Comparison of ENCODE assay signal across 8 cellular contexts in the genomic region with DNA sequence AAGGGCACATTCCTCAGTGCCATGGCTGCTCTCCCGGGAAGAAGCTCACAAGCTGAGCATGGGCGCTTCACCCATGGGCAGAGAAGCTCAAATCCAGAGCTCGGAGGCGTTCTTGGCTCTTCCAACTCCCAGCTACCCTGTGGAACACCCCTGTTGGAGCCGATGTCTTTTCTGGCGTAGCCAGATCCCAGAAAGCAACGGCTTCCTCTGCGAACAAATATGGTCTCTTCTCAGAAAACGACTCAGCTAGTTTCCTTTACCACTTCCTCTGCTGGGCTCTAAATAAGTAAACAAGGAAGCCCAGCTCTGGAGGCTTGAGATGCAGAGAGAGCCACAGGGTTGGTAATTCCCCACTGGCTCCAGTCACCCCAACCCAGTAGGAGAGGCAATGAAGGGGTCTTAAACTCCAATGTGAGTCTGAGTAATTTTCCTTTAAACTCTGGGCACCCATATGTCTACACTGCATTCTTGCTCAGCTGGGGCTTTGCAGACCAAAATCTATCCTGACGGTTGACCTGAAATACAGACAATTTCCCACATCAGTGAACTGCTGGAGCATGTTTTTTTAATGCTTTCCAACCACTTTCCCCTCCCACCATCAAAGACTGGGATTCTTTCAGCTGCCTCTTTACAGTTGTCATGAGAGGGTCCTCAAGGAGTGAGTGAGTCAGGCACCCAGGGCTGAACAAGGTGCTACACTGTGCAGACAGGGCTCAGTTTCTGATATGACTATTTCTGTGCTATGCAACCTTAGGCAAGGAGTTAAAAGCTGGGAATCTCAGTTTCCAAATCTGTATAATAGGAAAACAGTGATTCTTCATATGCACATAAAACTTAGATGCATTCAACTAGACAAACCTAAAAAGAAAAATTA. TPM values are rescaled to one million over a fixed set of nuclear protein-coding genes. Genes with fewer than 3 reads are reported as not detected.
DNase-seq lines count a peak whose midpoint lies in the region; ATAC-seq and TF ChIP-seq lines count a peak whose summit lies in the region.

A gene (minus strand): TSS at position 189 of the 874 bp plus-strand sequence. CDS start 166 bp downstream, at position 23.

- ATAC-seq in GM19438 (IDR thresholded peaks at IDR 0.05; ENCODE audit: low read depth, unreplicated experiment): peak; percentile 60
- peak; percentile 28 for ATAC-seq in HG03442 (IDR thresholded peaks at IDR 0.05; ENCODE audit: unreplicated experiment)
- peak; percentile 63 for ATAC-seq in activated CD8-positive, alpha-beta memory T cell treated with anti-CD3 and anti-CD28 coated beads, Interleukin-2, amount 10 ng/mL, durations not matched to agents 7 days and 5 days
- ATAC-seq in left colon: peak; percentile 27
- no peak for ATAC-seq in thoracic aorta (ENCODE audit: insufficient number of reproducible peaks, low FRiP score, low read depth)

- H3K4me3 Mint-ChIP-seq in activated CD8-positive, alpha-beta memory T cell treated with anti-CD3 and anti-CD28 coated beads, Interleukin-2, amount 10 ng/mL, durations not matched to agents 7 days and 5 days: peak within 1 kb of the TSS; percentile 95

- H3K9me3 ChIP-seq in BLaER1 treated with 17β-estradiol and CSF1 and Interleukin-3, amounts not matched to agents 10 nM and 100 nM (replicated peaks in 1 of 11): no peaks in the 10 kb centered on the region
- H3K9me3 ChIP-seq in thoracic aorta: no peaks in the 10 kb centered on the region
- H3K9me3 ChIP-seq in PC-9 (ENCODE audit: insufficient read depth, low read depth): no peaks in the 10 kb centered on the region

- no peaks in the 10 kb centered on the region for H3K9me3 Mint-ChIP-seq in activated CD8-positive, alpha-beta memory T cell treated with anti-CD3 and anti-CD28 coated beads, Interleukin-2, amount 10 ng/mL, durations not matched to agents 7 days and 5 days (ENCODE audit: low read depth)

- no peak within 1 kb of the TSS for H2AFZ ChIP-seq in PC-9

- H3K4me2 ChIP-seq in BLaER1 treated with 17β-estradiol and CSF1 and Interleukin-3, amounts not matched to agents 10 nM and 100 nM: peak within 1 kb of the TSS; percentile 88 to 100 (median 96)
- H3K4me2 ChIP-seq in PC-9: no peak within 1 kb of the TSS

- H3K9ac ChIP-seq in BLaER1 treated with 17β-estradiol and CSF1 and Interleukin-3, amounts not matched to agents 10 nM and 100 nM: peak within 1 kb of the TSS; percentile 88 to 98 (median 94)

- no peaks in the 10 kb centered on the region; the same call in 1 of the 2 replicates for H3K9me2 ChIP-seq in PC-9 (ENCODE audit: insufficient read depth)

- H3K36me3 ChIP-seq in BLaER1 treated with 17β-estradiol and CSF1 and Interleukin-3, amounts not matched to agents 10 nM and 100 nM: peaks cover 21 to 40% (median 29%) of the 10 kb centered on the region in 11 experiments
- H3K36me3 ChIP-seq in thoracic aorta: no peaks in the 10 kb centered on the region
- no peaks in the 10 kb centered on the region for H3K36me3 ChIP-seq in PC-9 (ENCODE audit: low read depth)

- H3K36me3 Mint-ChIP-seq in activated CD8-positive, alpha-beta memory T cell treated with anti-CD3 and anti-CD28 coated beads, Interleukin-2, amount 10 ng/mL, durations not matched to agents 7 days and 5 days: peaks cover 47% of the 10 kb centered on the region

- peak within 1 kb of the TSS; percentile 95 for H3K27ac Mint-ChIP-seq in activated CD8-positive, alpha-beta memory T cell treated with anti-CD3 and anti-CD28 coated beads, Interleukin-2, amount 10 ng/mL, durations not matched to agents 7 days and 5 days

- H3K79me2 ChIP-seq in PC-9 (ENCODE audit: low read depth): no peaks in the 10 kb centered on the region

- peaks cover 31 to 41% (median 40%) of the 10 kb centered on the region in 11 experiments for H4K20me1 ChIP-seq in BLaER1 treated with 17β-estradiol and CSF1 and Interleukin-3, amounts not matched to agents 10 nM and 100 nM
- H4K20me1 ChIP-seq in PC-9 (ENCODE audit: insufficient read depth): no peaks in the 10 kb centered on the region

- intact Hi-C loops in left colon (cut with DNase I, micrococcal nuclease): no loop called here
- intact Hi-C loops in PC-9 (cut with micrococcal nuclease; ENCODE audit: unreplicated experiment): no loop called here

- H3K27ac ChIP-seq in BLaER1 treated with 17β-estradiol and CSF1 and Interleukin-3, amounts not matched to agents 10 nM and 100 nM: peak within 1 kb of the TSS; percentile 88 to 99 (median 95)
- H3K27ac ChIP-seq in thoracic aorta: peak within 1 kb of the TSS; percentile 14 to 68
- H3K27ac ChIP-seq in PC-9: no peak within 1 kb of the TSS

- no peak for TF ChIP-seq CTCF in thoracic aorta (IDR thresholded peaks at IDR 0.05)
- TF ChIP-seq CTCF in PC-9 (conservative IDR thresholded peaks at IDR 0.05): no peak

- peak; percentile 77 for DNase-seq in activated CD8-positive, alpha-beta memory T cell treated with anti-CD3 and anti-CD28 coated beads, Interleukin-2, amount 10 ng/mL, durations not matched to agents 7 days and 5 days
- DNase-seq in left colon (no peak), thoracic aorta (ENCODE audit: low spot score) (no peak), PC-9 (no peak), NCI-H69 (lab: John Stamatoyannopoulos, UW) (no peak)

- H3F3A ChIP-seq in PC-9 (ENCODE audit: insufficient read depth, low read depth): no peaks in the 10 kb centered on the region

- CTCF ChIA-PET in activated CD8-positive, alpha-beta memory T cell treated with anti-CD3 and anti-CD28 coated beads, Interleukin-2, amount 10 ng/mL, durations not matched to agents 7 days and 5 days (lab: Charles Lee): interaction anchor here (0.9 to 22.2 kb wide), 13 partner anchors 9 to 71 kb away, joined by 3 to 499 read pairs (median 10); no protein-coding TSS in a partner anchor
- CTCF ChIA-PET in PC-9 (lab: Charles Lee): no interaction called here

- peaks cover 56% of the 10 kb centered on the region for H3K4me1 Mint-ChIP-seq in activated CD8-positive, alpha-beta memory T cell treated with anti-CD3 and anti-CD28 coated beads, Interleukin-2, amount 10 ng/mL, durations not matched to agents 7 days and 5 days

- no peaks in the 10 kb centered on the region for H3K27me3 Mint-ChIP-seq in activated CD8-positive, alpha-beta memory T cell treated with anti-CD3 and anti-CD28 coated beads, Interleukin-2, amount 10 ng/mL, durations not matched to agents 7 days and 5 days

- POLR2A ChIA-PET in PC-9 (lab: Charles Lee; ENCODE audit: unreplicated experiment): no interaction called here

- BruUV-seq in PC-9 (replicated peaks; lab: Mats Ljungman, UMichigan): no TSS peak

- peak within 1 kb of the TSS; percentile 77 to 98 (median 86) for H3K4me3 ChIP-seq in BLaER1 treated with 17β-estradiol and CSF1 and Interleukin-3, amounts not matched to agents 10 nM and 100 nM
- H3K4me3 ChIP-seq in thoracic aorta (peak within 1 kb of the TSS; percentile 69), PC-9 (no peak within 1 kb of the TSS)

- H3K4me1 ChIP-seq in BLaER1 treated with 17β-estradiol and CSF1 and Interleukin-3, amounts not matched to agents 10 nM and 100 nM: peaks cover 79 to 86% (median 82%) of the 10 kb centered on the region in 10 experiments
- H3K4me1 ChIP-seq in thoracic aorta (ENCODE audit: control insufficient read depth in 1 of 2, low read depth in 2 of 2) (peaks cover 1 to 6% of the 10 kb centered on the region in 2 donors), PC-9 (replicated peaks; ENCODE audit: insufficient read depth) (no peaks in the 10 kb centered on the region)

- H3K27me3 ChIP-seq in BLaER1 treated with 17β-estradiol and CSF1 and Interleukin-3, amounts not matched to agents 10 nM and 100 nM: no peaks in the 10 kb centered on the region
- no peaks in the 10 kb centered on the region for H3K27me3 ChIP-seq in thoracic aorta (replicated peaks; ENCODE audit: insufficient read depth)
- H3K27me3 ChIP-seq in PC-9 (ENCODE audit: insufficient read depth, low read depth): peaks cover 14% of the 10 kb centered on the region

RNA-seq across cellular contexts. Expression of the gene that starts here (rescaled TPM):
- 100 to 1,000 TPM; 393 to 419 TPM for total RNA-seq in activated CD8-positive, alpha-beta memory T cell treated with anti-CD3 and anti-CD28 coated beads, Interleukin-2, amount 10 ng/mL, durations not matched to agents 7 days and 5 days
- total RNA-seq in left colon (10 to 100 TPM in 1 of 2 donors, 1 to 10 TPM in 1; 5.9 to 15.5 TPM), thoracic aorta (10 to 100 TPM; 56.9 to 76.5 TPM), PC-9 (2021) (not detected in 2 replicates)
